ENCODE assay signal across 2 cellular contexts in the genomic region with DNA sequence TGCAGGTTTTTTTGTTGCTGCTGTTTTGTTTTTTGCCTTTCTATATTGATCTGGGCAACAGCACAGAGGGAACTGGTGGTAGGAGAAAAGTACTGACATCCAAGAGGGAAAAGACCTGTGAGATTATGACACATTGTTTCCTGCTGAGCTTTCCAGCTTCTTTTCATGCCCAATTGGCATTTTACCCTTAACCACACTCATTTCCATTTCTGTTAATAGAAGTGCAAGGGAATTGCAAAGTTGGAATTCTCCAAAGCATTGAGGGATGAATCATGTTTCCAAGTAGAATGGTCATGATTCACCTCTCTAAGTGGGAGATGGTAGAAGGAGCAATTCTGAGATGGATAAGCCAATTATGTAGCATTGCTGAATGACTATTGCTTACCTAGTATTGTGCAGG.
A peak's percentile ranks its signal among the peaks of the same experiment; 100 is the strongest.
TF ChIP-seq lines count a peak whose summit lies in the region.

No MANE protein-coding gene starts in this region.

TF ChIP-seq in HEK293, 187 proteins besides CTCF, POLR2A, EP300 and RAD21 (continued from another document):
- TF ChIP-seq, protein P1, sequence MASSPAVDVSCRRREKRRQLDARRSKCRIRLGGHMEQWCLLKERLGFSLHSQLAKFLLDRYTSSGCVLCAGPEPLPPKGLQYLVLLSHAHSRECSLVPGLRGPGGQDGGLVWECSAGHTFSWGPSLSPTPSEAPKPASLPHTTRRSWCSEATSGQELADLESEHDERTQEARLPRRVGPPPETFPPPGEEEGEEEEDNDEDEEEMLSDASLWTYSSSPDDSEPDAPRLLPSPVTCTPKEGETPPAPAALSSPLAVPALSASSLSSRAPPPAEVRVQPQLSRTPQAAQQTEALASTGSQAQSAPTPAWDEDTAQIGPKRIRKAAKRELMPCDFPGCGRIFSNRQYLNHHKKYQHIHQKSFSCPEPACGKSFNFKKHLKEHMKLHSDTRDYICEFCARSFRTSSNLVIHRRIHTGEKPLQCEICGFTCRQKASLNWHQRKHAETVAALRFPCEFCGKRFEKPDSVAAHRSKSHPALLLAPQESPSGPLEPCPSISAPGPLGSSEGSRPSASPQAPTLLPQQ (tag by site-specific recombination; IDR thresholded peaks at IDR 0.05) = no peak
- no peak for TF ChIP-seq ZNF626 (tag by site-specific recombination; IDR thresholded peaks at IDR 0.05)
- no peak for TF ChIP-seq ZFP3 (tag by site-specific recombination; IDR thresholded peaks at IDR 0.05; ENCODE audit: low read depth)
- TF ChIP-seq ZNF677 (tag by site-specific recombination; IDR thresholded peaks at IDR 0.05) = no peak
- no peak for TF ChIP-seq ZNF140 (tag by site-specific recombination; IDR thresholded peaks at IDR 0.05)
- TF ChIP-seq ZSCAN23 (tag by site-specific recombination; IDR thresholded peaks at IDR 0.05) = no peak
- TF ChIP-seq ZNF121 (tag by site-specific recombination; IDR thresholded peaks at IDR 0.05) = no peak
- TF ChIP-seq TCF7L2 (IDR thresholded peaks at IDR 0.05; ENCODE audit: borderline replicate concordance, low read depth, low read length) = no peak
- TF ChIP-seq ZNF10 (tag by site-specific recombination; IDR thresholded peaks at IDR 0.05) = no peak
- TF ChIP-seq, protein P2, sequence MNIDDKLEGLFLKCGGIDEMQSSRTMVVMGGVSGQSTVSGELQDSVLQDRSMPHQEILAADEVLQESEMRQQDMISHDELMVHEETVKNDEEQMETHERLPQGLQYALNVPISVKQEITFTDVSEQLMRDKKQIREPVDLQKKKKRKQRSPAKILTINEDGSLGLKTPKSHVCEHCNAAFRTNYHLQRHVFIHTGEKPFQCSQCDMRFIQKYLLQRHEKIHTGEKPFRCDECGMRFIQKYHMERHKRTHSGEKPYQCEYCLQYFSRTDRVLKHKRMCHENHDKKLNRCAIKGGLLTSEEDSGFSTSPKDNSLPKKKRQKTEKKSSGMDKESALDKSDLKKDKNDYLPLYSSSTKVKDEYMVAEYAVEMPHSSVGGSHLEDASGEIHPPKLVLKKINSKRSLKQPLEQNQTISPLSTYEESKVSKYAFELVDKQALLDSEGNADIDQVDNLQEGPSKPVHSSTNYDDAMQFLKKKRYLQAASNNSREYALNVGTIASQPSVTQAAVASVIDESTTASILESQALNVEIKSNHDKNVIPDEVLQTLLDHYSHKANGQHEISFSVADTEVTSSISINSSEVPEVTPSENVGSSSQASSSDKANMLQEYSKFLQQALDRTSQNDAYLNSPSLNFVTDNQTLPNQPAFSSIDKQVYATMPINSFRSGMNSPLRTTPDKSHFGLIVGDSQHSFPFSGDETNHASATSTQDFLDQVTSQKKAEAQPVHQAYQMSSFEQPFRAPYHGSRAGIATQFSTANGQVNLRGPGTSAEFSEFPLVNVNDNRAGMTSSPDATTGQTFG (tag by site-specific recombination; IDR thresholded peaks at IDR 0.05; ENCODE audit: borderline replicate concordance) = no peak
- TF ChIP-seq MZF1 (tag by site-specific recombination; IDR thresholded peaks at IDR 0.05; ENCODE audit: borderline replicate concordance) = no peak
- peak; percentile 70; the same call in 1 of the 2 replicates for TF ChIP-seq ZBTB21 (tag by site-specific recombination; IDR thresholded peaks at IDR 0.05)
- no peak for TF ChIP-seq SCRT1 (tag by site-specific recombination; IDR thresholded peaks at IDR 0.05; ENCODE audit: borderline replicate concordance)
- TF ChIP-seq ZNF292 (tag by site-specific recombination; IDR thresholded peaks at IDR 0.05; ENCODE audit: borderline replicate concordance, low read depth) = no peak
- TF ChIP-seq ZNF624 (tag by site-specific recombination; IDR thresholded peaks at IDR 0.05) = no peak
- no peak for TF ChIP-seq ZNF701 (tag by site-specific recombination; IDR thresholded peaks at IDR 0.05)
- no peak for TF ChIP-seq ZNF416 (tag by site-specific recombination; IDR thresholded peaks at IDR 0.05)
- no peak for TF ChIP-seq ZNF23 (tag by site-specific recombination; IDR thresholded peaks at IDR 0.05; ENCODE audit: borderline replicate concordance)
TF ChIP-seq in HEK293: peak in this region for 3.

TF ChIP-seq in WTC11, 78 proteins besides CTCF, POLR2A, EP300 and RAD21 (continued from another document):
- TF ChIP-seq, protein P3, sequence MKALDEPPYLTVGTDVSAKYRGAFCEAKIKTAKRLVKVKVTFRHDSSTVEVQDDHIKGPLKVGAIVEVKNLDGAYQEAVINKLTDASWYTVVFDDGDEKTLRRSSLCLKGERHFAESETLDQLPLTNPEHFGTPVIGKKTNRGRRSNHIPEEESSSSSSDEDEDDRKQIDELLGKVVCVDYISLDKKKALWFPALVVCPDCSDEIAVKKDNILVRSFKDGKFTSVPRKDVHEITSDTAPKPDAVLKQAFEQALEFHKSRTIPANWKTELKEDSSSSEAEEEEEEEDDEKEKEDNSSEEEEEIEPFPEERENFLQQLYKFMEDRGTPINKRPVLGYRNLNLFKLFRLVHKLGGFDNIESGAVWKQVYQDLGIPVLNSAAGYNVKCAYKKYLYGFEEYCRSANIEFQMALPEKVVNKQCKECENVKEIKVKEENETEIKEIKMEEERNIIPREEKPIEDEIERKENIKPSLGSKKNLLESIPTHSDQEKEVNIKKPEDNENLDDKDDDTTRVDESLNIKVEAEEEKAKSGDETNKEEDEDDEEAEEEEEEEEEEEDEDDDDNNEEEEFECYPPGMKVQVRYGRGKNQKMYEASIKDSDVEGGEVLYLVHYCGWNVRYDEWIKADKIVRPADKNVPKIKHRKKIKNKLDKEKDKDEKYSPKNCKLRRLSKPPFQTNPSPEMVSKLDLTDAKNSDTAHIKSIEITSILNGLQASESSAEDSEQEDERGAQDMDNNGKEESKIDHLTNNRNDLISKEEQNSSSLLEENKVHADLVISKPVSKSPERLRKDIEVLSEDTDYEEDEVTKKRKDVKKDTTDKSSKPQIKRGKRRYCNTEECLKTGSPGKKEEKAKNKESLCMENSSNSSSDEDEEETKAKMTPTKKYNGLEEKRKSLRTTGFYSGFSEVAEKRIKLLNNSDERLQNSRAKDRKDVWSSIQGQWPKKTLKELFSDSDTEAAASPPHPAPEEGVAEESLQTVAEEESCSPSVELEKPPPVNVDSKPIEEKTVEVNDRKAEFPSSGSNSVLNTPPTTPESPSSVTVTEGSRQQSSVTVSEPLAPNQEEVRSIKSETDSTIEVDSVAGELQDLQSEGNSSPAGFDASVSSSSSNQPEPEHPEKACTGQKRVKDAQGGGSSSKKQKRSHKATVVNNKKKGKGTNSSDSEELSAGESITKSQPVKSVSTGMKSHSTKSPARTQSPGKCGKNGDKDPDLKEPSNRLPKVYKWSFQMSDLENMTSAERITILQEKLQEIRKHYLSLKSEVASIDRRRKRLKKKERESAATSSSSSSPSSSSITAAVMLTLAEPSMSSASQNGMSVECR (CRISPR knock-in tag; IDR thresholded peaks at IDR 0.05; ENCODE audit: borderline replicate concordance) = no peak
- TF ChIP-seq MXD4 (CRISPR knock-in tag; IDR thresholded peaks at IDR 0.05; ENCODE audit: borderline replicate concordance) (no peak), IRF2 (CRISPR knock-in tag; IDR thresholded peaks at IDR 0.05; ENCODE audit: borderline replicate concordance, low read depth) (no peak), TP53 (CRISPR knock-in tag; IDR thresholded peaks at IDR 0.05) (no peak), ZNF232 (CRISPR knock-in tag; IDR thresholded peaks at IDR 0.05) (no peak), NR2C2 (CRISPR knock-in tag; IDR thresholded peaks at IDR 0.05) (no peak)
- TF ChIP-seq, protein P4, sequence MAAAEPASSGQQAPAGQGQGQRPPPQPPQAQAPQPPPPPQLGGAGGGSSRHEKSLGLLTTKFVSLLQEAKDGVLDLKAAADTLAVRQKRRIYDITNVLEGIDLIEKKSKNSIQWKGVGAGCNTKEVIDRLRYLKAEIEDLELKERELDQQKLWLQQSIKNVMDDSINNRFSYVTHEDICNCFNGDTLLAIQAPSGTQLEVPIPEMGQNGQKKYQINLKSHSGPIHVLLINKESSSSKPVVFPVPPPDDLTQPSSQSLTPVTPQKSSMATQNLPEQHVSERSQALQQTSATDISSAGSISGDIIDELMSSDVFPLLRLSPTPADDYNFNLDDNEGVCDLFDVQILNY (CRISPR knock-in tag; IDR thresholded peaks at IDR 0.05) = no peak
- TF ChIP-seq, protein P5, sequence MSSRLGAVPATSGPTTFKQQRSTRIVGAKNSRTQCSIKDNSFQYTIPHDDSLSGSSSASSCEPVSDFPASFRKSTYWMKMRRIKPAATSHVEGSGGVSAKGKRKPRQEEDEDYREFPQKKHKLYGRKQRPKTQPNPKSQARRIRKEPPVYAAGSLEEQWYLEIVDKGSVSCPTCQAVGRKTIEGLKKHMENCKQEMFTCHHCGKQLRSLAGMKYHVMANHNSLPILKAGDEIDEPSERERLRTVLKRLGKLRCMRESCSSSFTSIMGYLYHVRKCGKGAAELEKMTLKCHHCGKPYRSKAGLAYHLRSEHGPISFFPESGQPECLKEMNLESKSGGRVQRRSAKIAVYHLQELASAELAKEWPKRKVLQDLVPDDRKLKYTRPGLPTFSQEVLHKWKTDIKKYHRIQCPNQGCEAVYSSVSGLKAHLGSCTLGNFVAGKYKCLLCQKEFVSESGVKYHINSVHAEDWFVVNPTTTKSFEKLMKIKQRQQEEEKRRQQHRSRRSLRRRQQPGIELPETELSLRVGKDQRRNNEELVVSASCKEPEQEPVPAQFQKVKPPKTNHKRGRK (CRISPR knock-in tag; IDR thresholded peaks at IDR 0.05; ENCODE audit: borderline replicate concordance) = no peak
- TF ChIP-seq, protein P6, sequence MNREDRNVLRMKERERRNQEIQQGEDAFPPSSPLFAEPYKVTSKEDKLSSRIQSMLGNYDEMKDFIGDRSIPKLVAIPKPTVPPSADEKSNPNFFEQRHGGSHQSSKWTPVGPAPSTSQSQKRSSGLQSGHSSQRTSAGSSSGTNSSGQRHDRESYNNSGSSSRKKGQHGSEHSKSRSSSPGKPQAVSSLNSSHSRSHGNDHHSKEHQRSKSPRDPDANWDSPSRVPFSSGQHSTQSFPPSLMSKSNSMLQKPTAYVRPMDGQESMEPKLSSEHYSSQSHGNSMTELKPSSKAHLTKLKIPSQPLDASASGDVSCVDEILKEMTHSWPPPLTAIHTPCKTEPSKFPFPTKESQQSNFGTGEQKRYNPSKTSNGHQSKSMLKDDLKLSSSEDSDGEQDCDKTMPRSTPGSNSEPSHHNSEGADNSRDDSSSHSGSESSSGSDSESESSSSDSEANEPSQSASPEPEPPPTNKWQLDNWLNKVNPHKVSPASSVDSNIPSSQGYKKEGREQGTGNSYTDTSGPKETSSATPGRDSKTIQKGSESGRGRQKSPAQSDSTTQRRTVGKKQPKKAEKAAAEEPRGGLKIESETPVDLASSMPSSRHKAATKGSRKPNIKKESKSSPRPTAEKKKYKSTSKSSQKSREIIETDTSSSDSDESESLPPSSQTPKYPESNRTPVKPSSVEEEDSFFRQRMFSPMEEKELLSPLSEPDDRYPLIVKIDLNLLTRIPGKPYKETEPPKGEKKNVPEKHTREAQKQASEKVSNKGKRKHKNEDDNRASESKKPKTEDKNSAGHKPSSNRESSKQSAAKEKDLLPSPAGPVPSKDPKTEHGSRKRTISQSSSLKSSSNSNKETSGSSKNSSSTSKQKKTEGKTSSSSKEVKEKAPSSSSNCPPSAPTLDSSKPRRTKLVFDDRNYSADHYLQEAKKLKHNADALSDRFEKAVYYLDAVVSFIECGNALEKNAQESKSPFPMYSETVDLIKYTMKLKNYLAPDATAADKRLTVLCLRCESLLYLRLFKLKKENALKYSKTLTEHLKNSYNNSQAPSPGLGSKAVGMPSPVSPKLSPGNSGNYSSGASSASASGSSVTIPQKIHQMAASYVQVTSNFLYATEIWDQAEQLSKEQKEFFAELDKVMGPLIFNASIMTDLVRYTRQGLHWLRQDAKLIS (CRISPR knock-in tag; IDR thresholded peaks at IDR 0.05; ENCODE audit: borderline replicate concordance) = no peak
- TF ChIP-seq, protein P7, sequence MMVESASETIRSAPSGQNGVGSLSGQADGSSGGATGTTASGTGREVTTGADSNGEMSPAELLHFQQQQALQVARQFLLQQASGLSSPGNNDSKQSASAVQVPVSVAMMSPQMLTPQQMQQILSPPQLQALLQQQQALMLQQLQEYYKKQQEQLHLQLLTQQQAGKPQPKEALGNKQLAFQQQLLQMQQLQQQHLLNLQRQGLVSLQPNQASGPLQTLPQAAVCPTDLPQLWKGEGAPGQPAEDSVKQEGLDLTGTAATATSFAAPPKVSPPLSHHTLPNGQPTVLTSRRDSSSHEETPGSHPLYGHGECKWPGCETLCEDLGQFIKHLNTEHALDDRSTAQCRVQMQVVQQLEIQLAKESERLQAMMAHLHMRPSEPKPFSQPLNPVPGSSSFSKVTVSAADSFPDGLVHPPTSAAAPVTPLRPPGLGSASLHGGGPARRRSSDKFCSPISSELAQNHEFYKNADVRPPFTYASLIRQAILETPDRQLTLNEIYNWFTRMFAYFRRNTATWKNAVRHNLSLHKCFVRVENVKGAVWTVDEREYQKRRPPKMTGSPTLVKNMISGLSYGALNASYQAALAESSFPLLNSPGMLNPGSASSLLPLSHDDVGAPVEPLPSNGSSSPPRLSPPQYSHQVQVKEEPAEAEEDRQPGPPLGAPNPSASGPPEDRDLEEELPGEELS (CRISPR knock-in tag; IDR thresholded peaks at IDR 0.05) = no peak
